In the genomic region with DNA sequence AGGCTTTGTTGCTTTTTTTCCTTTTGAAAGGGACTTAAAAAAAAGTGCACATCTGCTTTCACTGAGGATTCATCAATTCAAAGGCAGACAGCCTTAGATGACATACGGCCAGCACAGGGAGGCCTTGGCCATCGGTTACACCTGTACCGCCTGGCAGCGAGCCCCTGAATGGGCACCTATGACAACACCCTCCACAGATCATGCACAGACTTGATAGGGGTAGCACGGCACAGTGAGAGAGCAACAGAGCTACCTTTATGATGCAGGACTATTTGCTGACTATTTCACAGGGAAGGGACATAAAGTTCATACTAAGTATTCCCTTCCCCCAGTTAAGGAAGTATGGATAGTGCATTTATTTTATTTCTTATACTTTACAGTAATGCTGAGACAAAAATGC, we compare ENCODE assay signal across 24 cellular contexts.
DNase-seq lines count a peak whose midpoint lies in the region; ATAC-seq, FAIRE-seq and TF ChIP-seq lines count a peak whose summit lies in the region.
"Had no signal": no experiment of that assay in that cellular context is flagged by ENCODE, and none has a peak within 500 bp of the region (broad histone marks: within the 10 kb centered on the region; RNA-seq: fewer than 3 reads in every experiment).

No MANE protein-coding gene starts in this region.

- no peak overlapping the region for H3K4me3 Mint-ChIP-seq in activated CD4-positive, alpha-beta T cell treated with anti-CD3 and anti-CD28 coated beads, Interleukin-2, amount 10 ng/mL, durations not matched to agents 7 days and 5 days
- H3K4me3 Mint-ChIP-seq: CD4-positive, CD25-positive, alpha-beta regulatory T cell; CD8-positive, alpha-beta memory T cell had no signal

- FAIRE-seq in bronchial epithelial cell (lab: Jason Lieb, UNC), result no peak
- FAIRE-seq: A204.1, GM12891, GM18507, HTR-8/SVneo had no signal

- peaks cover 5% of the 10 kb centered on the region for H3K27me3 Mint-ChIP-seq in activated CD4-positive, alpha-beta T cell treated with anti-CD3 and anti-CD28 coated beads, Interleukin-2, amount 10 ng/mL, durations not matched to agents 7 days and 5 days

- no peaks in the 10 kb centered on the region for H3K4me1 Mint-ChIP-seq in activated CD4-positive, alpha-beta T cell treated with anti-CD3 and anti-CD28 coated beads, Interleukin-2, amount 10 ng/mL, durations not matched to agents 7 days and 5 days
- H3K4me1 Mint-ChIP-seq: CD8-positive, alpha-beta memory T cell had no signal

- TF ChIP-seq CTCF in bronchial epithelial cell (IDR thresholded peaks at IDR 0.05; ENCODE audit: insufficient read depth, low read length, severe bottlenecking), result no peak
- TF ChIP-seq CTCF in MM.1S (IDR thresholded peaks at IDR 0.05; ENCODE audit: low read length), result no peak

- no peaks in the 10 kb centered on the region for H3K36me3 Mint-ChIP-seq in activated CD4-positive, alpha-beta T cell treated with anti-CD3 and anti-CD28 coated beads, Interleukin-2, amount 10 ng/mL, durations not matched to agents 7 days and 5 days (ENCODE audit: low read depth)
- H3K36me3 Mint-ChIP-seq: CD4-positive, CD25-positive, alpha-beta regulatory T cell had no signal

- H3K9me2 ChIP-seq in MM.1S (replicated peaks; ENCODE audit: insufficient read depth, low read length), result no peaks in the 10 kb centered on the region

- no peak overlapping the region for H2AFZ ChIP-seq in MM.1S (ENCODE audit: low read length)
- H2AFZ ChIP-seq: GM23248 had no signal

- peak; percentile 59 for ATAC-seq in left colon
- no peak for ATAC-seq in GM18498 (IDR thresholded peaks at IDR 0.05; ENCODE audit: unreplicated experiment)

- H3K9me3 ChIP-seq in MM.1S (replicated peaks; ENCODE audit: insufficient read depth, low read length), result no peaks in the 10 kb centered on the region
- H3K9me3 ChIP-seq: BE2C, HAP-1 had no signal

- no peaks in the 10 kb centered on the region for H3F3A ChIP-seq in MM.1S (ENCODE audit: insufficient read depth, low read length)

- H3K27me3 ChIP-seq in bronchial epithelial cell (ENCODE audit: control insufficient read depth, insufficient read depth, low read length), result no peaks in the 10 kb centered on the region
- H3K27me3 ChIP-seq in MM.1S (replicated peaks; ENCODE audit: insufficient read depth, low read length), result no peaks in the 10 kb centered on the region

- H3K27ac Mint-ChIP-seq in activated CD4-positive, alpha-beta T cell treated with anti-CD3 and anti-CD28 coated beads, Interleukin-2, amount 10 ng/mL, durations not matched to agents 7 days and 5 days, result no peak overlapping the region
- H3K27ac Mint-ChIP-seq: CD4-positive, CD25-positive, alpha-beta regulatory T cell; CD8-positive, alpha-beta memory T cell had no signal

- H3K9me3 Mint-ChIP-seq in activated CD4-positive, alpha-beta T cell treated with anti-CD3 and anti-CD28 coated beads, Interleukin-2, amount 10 ng/mL, durations not matched to agents 7 days and 5 days, result peaks cover 4% of the 10 kb centered on the region

- intact Hi-C loops in left colon (cut with DNase I, micrococcal nuclease), result no loop called here

- H4K20me1 ChIP-seq in MM.1S (ENCODE audit: insufficient read depth, low read length), result no peaks in the 10 kb centered on the region

- no peaks in the 10 kb centered on the region for H3K36me3 ChIP-seq in bronchial epithelial cell (ENCODE audit: control insufficient read depth, insufficient read depth, low read length)
- no peaks in the 10 kb centered on the region for H3K36me3 ChIP-seq in MM.1S (replicated peaks; ENCODE audit: insufficient read depth, low read length)
- H3K36me3 ChIP-seq: BE2C, HAP-1 had no signal

- H3K9ac ChIP-seq in MM.1S (ENCODE audit: low read length), result no peak overlapping the region
- H3K9ac ChIP-seq: GM23248 had no signal

- DNase-seq in NCI-H69 (lab: John Stamatoyannopoulos, UW), result peak; percentile 42
- DNase-seq in bronchial epithelial cell (ENCODE audit: low read depth), result peak; percentile 20
- peak; percentile 55 to 62 for DNase-seq in left colon
- no peak for DNase-seq in MM.1S
- DNase-seq in activated CD4-positive, alpha-beta T cell treated with anti-CD3 and anti-CD28 coated beads, Interleukin-2, amount 10 ng/mL, durations not matched to agents 7 days and 5 days, result no peak
- DNase-seq in ureter (ENCODE audit: low spot score), result no peak
- DNase-seq: ACHN; BE2C; C1 segment of cervical spinal cord; CD4-positive, CD25-positive, alpha-beta regulatory T cell; CD8-positive, alpha-beta memory T cell; COR-L47; DMS 273 treated with DMSO at 0.1 percent for 48 hours; DMS53; DND-41; EL; GM23248; IMR-90 had no signal

- no peak overlapping the region for H3K27ac ChIP-seq in MM.1S (ENCODE audit: low read length)
- H3K27ac ChIP-seq: GM23248 had no signal

- no peaks in the 10 kb centered on the region for H3K79me2 ChIP-seq in MM.1S (ENCODE audit: low read length)

- no peaks in the 10 kb centered on the region for H3K4me1 ChIP-seq in MM.1S (ENCODE audit: low read length)
- H3K4me1 ChIP-seq: BE2C, HAP-1 had no signal

- H3K4me2 ChIP-seq in MM.1S (ENCODE audit: low read depth, low read length), result no peak overlapping the region

- H3K4me3 ChIP-seq in bronchial epithelial cell (ENCODE audit: low read depth, low read length) (no peak overlapping the region), MM.1S (ENCODE audit: low read length) (no peak overlapping the region)
- H3K4me3 ChIP-seq: GM23248, HAP-1 had no signal

- POLR2A ChIA-PET in activated CD4-positive, alpha-beta T cell treated with anti-CD3 and anti-CD28 coated beads, Interleukin-2, amount 10 ng/mL, durations not matched to agents 7 days and 5 days (lab: Charles Lee), result no interaction called here

- CTCF ChIA-PET in activated CD4-positive, alpha-beta T cell treated with anti-CD3 and anti-CD28 coated beads, Interleukin-2, amount 10 ng/mL, durations not matched to agents 7 days and 5 days (lab: Charles Lee), result no interaction called here

Comparison
In these comparisons a context has a peak if more than half of its experiments do, and no peak if none do; other contexts are left out.
1. DNase-seq: peak in NCI-H69 (single experiment), bronchial epithelial cell (single experiment) and left colon (2 of 2); none in MM.1S (single experiment), activated CD4-positive, alpha-beta T cell treated with anti-CD3 and anti-CD28 coated beads, Interleukin-2, amount 10 ng/mL, durations not matched to agents 7 days and 5 days (single experiment) and ureter (single experiment).